Comparison of ENCODE assay signal across 8 cellular contexts in genomic region chr22:23913661-23914353, GRCh38. TPM values are rescaled to one million over a fixed set of nuclear protein-coding genes. Genes with fewer than 3 reads are reported as not detected.
DNase-seq lines count a peak whose midpoint lies in the region; ATAC-seq and TF ChIP-seq lines count a peak whose summit lies in the region.

No MANE protein-coding gene starts in this region.

- DNase-seq in NCI-H526 (lab: John Stamatoyannopoulos, UW): peak; percentile 94 to 98
- peak; percentile 100 for DNase-seq in activated CD4-positive, alpha-beta T cell treated with anti-CD3 and anti-CD28 coated beads, Interleukin-2, amount 10 ng/mL, durations not matched to agents 7 days and 5 days
- peak; percentile 100 for DNase-seq in coronary artery (ENCODE audit: low spot score)
- peak; percentile 100 for DNase-seq in left colon
- peak; percentile 98 to 100 for DNase-seq in stimulated activated CD4-positive, alpha-beta T cell treated with anti-CD3 and anti-CD28 coated beads, Interleukin-1b, Interleukin-23, amount 100 ng/mL, for 4 hours (ENCODE audit: low read depth in 2 of 2)

- POLR2A ChIA-PET in activated CD4-positive, alpha-beta T cell treated with anti-CD3 and anti-CD28 coated beads, Interleukin-2, amount 10 ng/mL, durations not matched to agents 7 days and 5 days (lab: Charles Lee): interaction anchor here (0.6 to 1.5 kb wide), 6 partner anchors 15 to 569 kb away, joined by 3 to 8 read pairs (median 4); partner anchors contain the start of genes CABIN1, MIF and SLC2A11

- peak overlapping the region; percentile 94 for H3K27ac Mint-ChIP-seq in activated CD4-positive, alpha-beta T cell treated with anti-CD3 and anti-CD28 coated beads, Interleukin-2, amount 10 ng/mL, durations not matched to agents 7 days and 5 days

- CTCF ChIA-PET in activated CD4-positive, alpha-beta T cell treated with anti-CD3 and anti-CD28 coated beads, Interleukin-2, amount 10 ng/mL, durations not matched to agents 7 days and 5 days (lab: Charles Lee): interaction anchor here (0.7 to 2.4 kb wide), 4 partner anchors 9 to 1705 kb away, joined by 3 to 18 read pairs (median 6); partner anchors contain the start of gene MIF

- peaks cover 32% of the 10 kb centered on the region for H3K4me1 Mint-ChIP-seq in activated CD4-positive, alpha-beta T cell treated with anti-CD3 and anti-CD28 coated beads, Interleukin-2, amount 10 ng/mL, durations not matched to agents 7 days and 5 days

- peak overlapping the region; percentile 91 for H3K9ac ChIP-seq in BLaER1

- intact Hi-C loops in left colon (cut with DNase I, micrococcal nuclease): no loop called here

- ATAC-seq in GM19328 (IDR thresholded peaks at IDR 0.05; ENCODE audit: unreplicated experiment) (peak; percentile 94), HG03469 (IDR thresholded peaks at IDR 0.05; ENCODE audit: unreplicated experiment) (peak; percentile 79), left colon (peak; percentile 93)

- peaks cover 27% of the 10 kb centered on the region for H3K4me1 ChIP-seq in BLaER1

- no peaks in the 10 kb centered on the region for H3K27me3 Mint-ChIP-seq in activated CD4-positive, alpha-beta T cell treated with anti-CD3 and anti-CD28 coated beads, Interleukin-2, amount 10 ng/mL, durations not matched to agents 7 days and 5 days

- no peaks in the 10 kb centered on the region for H3K36me3 Mint-ChIP-seq in activated CD4-positive, alpha-beta T cell treated with anti-CD3 and anti-CD28 coated beads, Interleukin-2, amount 10 ng/mL, durations not matched to agents 7 days and 5 days (ENCODE audit: low read depth)

- peak overlapping the region; percentile 94 for H3K27ac ChIP-seq in BLaER1
- H3K27ac ChIP-seq in coronary artery: peak overlapping the region; percentile 77 to 91

- H3K4me3 Mint-ChIP-seq in activated CD4-positive, alpha-beta T cell treated with anti-CD3 and anti-CD28 coated beads, Interleukin-2, amount 10 ng/mL, durations not matched to agents 7 days and 5 days: peak overlapping the region; percentile 81

- H3K4me2 ChIP-seq in BLaER1: peak overlapping the region; percentile 87

- no peak for TF ChIP-seq CTCF in coronary artery (IDR thresholded peaks at IDR 0.05)

- no peaks in the 10 kb centered on the region for H3K36me3 ChIP-seq in BLaER1

- no peaks in the 10 kb centered on the region for H4K20me1 ChIP-seq in BLaER1

- H3K9me3 Mint-ChIP-seq in activated CD4-positive, alpha-beta T cell treated with anti-CD3 and anti-CD28 coated beads, Interleukin-2, amount 10 ng/mL, durations not matched to agents 7 days and 5 days: no peaks in the 10 kb centered on the region

- H3K4me3 ChIP-seq in BLaER1: peak overlapping the region; percentile 75
- peak overlapping the region; percentile 74 for H3K4me3 ChIP-seq in coronary artery

- no peaks in the 10 kb centered on the region for H3K27me3 ChIP-seq in BLaER1

- H3K9me3 ChIP-seq in BLaER1: no peaks in the 10 kb centered on the region

RNA-seq across cellular contexts. Expression of gene MIF, which starts 19.6 kb away (rescaled TPM):
- total RNA-seq in activated CD4-positive, alpha-beta T cell treated with anti-CD3 and anti-CD28 coated beads, Interleukin-2, amount 10 ng/mL, durations not matched to agents 7 days and 5 days: 100 to 1,000 TPM; 716 to 730 TPM
- 100 to 1,000 TPM; 215 to 286 TPM for total RNA-seq in left colon

RNA-seq across cellular contexts. Expression of gene GSTT2B, which starts 47.2 kb away (rescaled TPM):
- total RNA-seq in activated CD4-positive, alpha-beta T cell treated with anti-CD3 and anti-CD28 coated beads, Interleukin-2, amount 10 ng/mL, durations not matched to agents 7 days and 5 days: not detected
- under 1 TPM in 1 of 2 donors, not detected in 1; 0.73 TPM for total RNA-seq in left colon

RNA-seq across cellular contexts. Expression of gene DDTL, which starts 52.9 kb away (rescaled TPM):
- total RNA-seq in activated CD4-positive, alpha-beta T cell treated with anti-CD3 and anti-CD28 coated beads, Interleukin-2, amount 10 ng/mL, durations not matched to agents 7 days and 5 days: 1 to 10 TPM; 3.3 to 3.4 TPM
- 1 to 10 TPM in 1 of 2 donors, not detected in 1; 4.5 TPM for total RNA-seq in left colon

RNA-seq across cellular contexts. Expression of gene SLC2A11, which starts 56.1 kb away (rescaled TPM):
- 1 to 10 TPM; 7.8 to 8.8 TPM for total RNA-seq in activated CD4-positive, alpha-beta T cell treated with anti-CD3 and anti-CD28 coated beads, Interleukin-2, amount 10 ng/mL, durations not matched to agents 7 days and 5 days
- total RNA-seq in left colon: 10 to 100 TPM in 1 of 2 donors, 1 to 10 TPM in 1; 9.8 to 13.7 TPM

Comparison
In these comparisons a context has a peak if more than half of its experiments do, and no peak if none do; other contexts are left out.
1. Peak in every context shown above with its lines: DNase-seq, ATAC-seq, H3K4me3 ChIP-seq and H3K27ac ChIP-seq.